In genomic region chr2:185279999-185280398, GRCh38 we compare ENCODE assay signal across 10 cellular contexts.
A peak's percentile ranks its signal among the peaks of the same experiment; 100 is the strongest.
DNase-seq lines count a peak whose midpoint lies in the region; ATAC-seq, FAIRE-seq and TF ChIP-seq lines count a peak whose summit lies in the region.
"Had no signal": no experiment of that assay in that cellular context is flagged by ENCODE, and none has a peak within 500 bp of the region (broad histone marks: within the 10 kb centered on the region; RNA-seq: fewer than 3 reads in every experiment).

No MANE protein-coding gene starts in this region.

- H3K9ac ChIP-seq in astrocyte (ENCODE audit: low read length), result no peak overlapping the region

- H3K4me2 ChIP-seq in astrocyte (ENCODE audit: low read length), result no peak overlapping the region

- no peaks in the 10 kb centered on the region for H3K27me3 ChIP-seq in HL-60 (ENCODE audit: insufficient read depth, poor library complexity, severe bottlenecking)
- peaks cover 2% of the 10 kb centered on the region for H3K27me3 ChIP-seq in astrocyte (ENCODE audit: insufficient read depth, low read length)
- no peaks in the 10 kb centered on the region for H3K27me3 ChIP-seq in lower lobe of right lung (ENCODE audit: low read depth)
- H3K27me3 ChIP-seq in upper lobe of left lung, result no peaks in the 10 kb centered on the region
- no peaks in the 10 kb centered on the region for H3K27me3 ChIP-seq in tibial artery

- H3K4me3 ChIP-seq in HL-60 (replicated peaks; ENCODE audit: insufficient read depth, low read length) (no peak overlapping the region), astrocyte (ENCODE audit: insufficient read depth, low read depth, low read length) (no peak overlapping the region), lower lobe of right lung (no peak overlapping the region), upper lobe of left lung (no peak overlapping the region), tibial artery (no peak overlapping the region)

- FAIRE-seq in astrocyte (lab: Jason Lieb, UNC), result no peak

- no peaks in the 10 kb centered on the region for H3K4me1 Mint-ChIP-seq in astrocyte (ENCODE audit: low read depth, unreplicated experiment)
- H3K4me1 Mint-ChIP-seq: naive B cell had no signal

- H3K4me1 ChIP-seq in astrocyte (ENCODE audit: insufficient read depth, low read length) (no peaks in the 10 kb centered on the region), lower lobe of right lung (no peaks in the 10 kb centered on the region), upper lobe of left lung (no peaks in the 10 kb centered on the region), tibial artery (no peaks in the 10 kb centered on the region)

- ATAC-seq in lower lobe of right lung (no peak), GM18502 (IDR thresholded peaks at IDR 0.05; ENCODE audit: poor library complexity, unreplicated experiment) (no peak), upper lobe of left lung (ENCODE audit: low FRiP score in 2 of 2) (no peak), GM21619 (IDR thresholded peaks at IDR 0.05; ENCODE audit: unreplicated experiment) (no peak)

- TF ChIP-seq CTCF in GM12873 (IDR thresholded peaks at IDR 0.05; ENCODE audit: insufficient read depth, low read depth, low read length, missing control alignments), result peak; percentile 36
- TF ChIP-seq CTCF in HL-60 (IDR thresholded peaks at IDR 0.05; ENCODE audit: insufficient read depth, low read length), result peak; percentile 16
- peak; percentile 40 for TF ChIP-seq CTCF in astrocyte (IDR thresholded peaks at IDR 0.05; ENCODE audit: insufficient read depth, low read depth, low read length)
- TF ChIP-seq CTCF in lower lobe of right lung (IDR thresholded peaks at IDR 0.05), result peak; percentile 19
- TF ChIP-seq CTCF in upper lobe of left lung (IDR thresholded peaks at IDR 0.05), result peak in 1 of 6 experiments; percentile 17
- no peak for TF ChIP-seq CTCF in tibial artery (IDR thresholded peaks at IDR 0.05)

- no peak for DNase-seq in HL-60 (ENCODE audit: low read depth in 1 of 2, low spot score in 1 of 2)
- peak; percentile 6 for DNase-seq in astrocyte (ENCODE audit: low read depth)
- no peak for DNase-seq in lower lobe of right lung
- DNase-seq in upper lobe of left lung, result no peak
- no peak for DNase-seq in tibial artery
- DNase-seq: naive B cell had no signal

- no peak overlapping the region for H3K27ac Mint-ChIP-seq in astrocyte (ENCODE audit: unreplicated experiment)
- H3K27ac Mint-ChIP-seq: activated naive CD8-positive, alpha-beta T cell; naive B cell had no signal

- no peak overlapping the region for H3K4me3 Mint-ChIP-seq in astrocyte (ENCODE audit: unreplicated experiment)
- H3K4me3 Mint-ChIP-seq: activated naive CD8-positive, alpha-beta T cell; naive B cell had no signal

- H3K9me3 ChIP-seq in astrocyte (ENCODE audit: insufficient read depth, low read depth, low read length), result no peaks in the 10 kb centered on the region
- H3K9me3 ChIP-seq in lower lobe of right lung, result no peaks in the 10 kb centered on the region
- H3K9me3 ChIP-seq in upper lobe of left lung, result no peaks in the 10 kb centered on the region
- H3K9me3 ChIP-seq in tibial artery, result no peaks in the 10 kb centered on the region

- H3K79me2 ChIP-seq in astrocyte (ENCODE audit: insufficient read depth, low read length), result no peaks in the 10 kb centered on the region

- no peaks in the 10 kb centered on the region for H3K36me3 Mint-ChIP-seq in astrocyte (ENCODE audit: low read depth, unreplicated experiment)
- H3K36me3 Mint-ChIP-seq: activated naive CD8-positive, alpha-beta T cell; naive B cell had no signal

- H3K27ac ChIP-seq in HL-60 (replicated peaks) (no peak overlapping the region), astrocyte (ENCODE audit: low read depth, low read length) (no peak overlapping the region), lower lobe of right lung (no peak overlapping the region), upper lobe of left lung (no peak overlapping the region), tibial artery (no peak overlapping the region)

- H4K20me1 ChIP-seq in astrocyte (ENCODE audit: insufficient read depth, low read length), result no peaks in the 10 kb centered on the region

- no peaks in the 10 kb centered on the region for H3K9me3 Mint-ChIP-seq in astrocyte (ENCODE audit: unreplicated experiment)

- intact Hi-C loops in lower lobe of right lung (cut with DNase I), result no loop called here
- intact Hi-C loops in tibial artery (cut with DNase I; ENCODE audit: low total_unique reads), result no loop called here

- no peak for TF ChIP-seq POLR2A in upper lobe of left lung (IDR thresholded peaks at IDR 0.05)

- no peaks in the 10 kb centered on the region for H3K27me3 Mint-ChIP-seq in astrocyte (ENCODE audit: low read depth, unreplicated experiment)
- H3K27me3 Mint-ChIP-seq: activated naive CD8-positive, alpha-beta T cell; naive B cell had no signal

- no peaks in the 10 kb centered on the region for H3K36me3 ChIP-seq in astrocyte (ENCODE audit: insufficient read depth, low read length)
- H3K36me3 ChIP-seq in lower lobe of right lung, result no peaks in the 10 kb centered on the region
- no peaks in the 10 kb centered on the region for H3K36me3 ChIP-seq in upper lobe of left lung
- H3K36me3 ChIP-seq in tibial artery, result no peaks in the 10 kb centered on the region

- no peak overlapping the region for H2AFZ ChIP-seq in astrocyte (ENCODE audit: low read depth, low read length)

- no peak for TF ChIP-seq EP300 in upper lobe of left lung (IDR thresholded peaks at IDR 0.05)

Comparison
In these comparisons a context has a peak if more than half of its experiments do, and no peak if none do; other contexts are left out.
1. CTCF ChIP-seq: peak in GM12873 (single experiment), HL-60 (single experiment), astrocyte (single experiment) and lower lobe of right lung (single experiment); none in tibial artery (0 of 2).